ENCODE assay signal across 8 cellular contexts in genomic region chrX:131288738-131289511, GRCh38. TPM values are rescaled to one million over a fixed set of nuclear protein-coding genes. Genes with fewer than 3 reads are reported as not detected.
DNase-seq lines count a peak whose midpoint lies in the region; ATAC-seq and TF ChIP-seq lines count a peak whose summit lies in the region.

TSS of gene IGSF1 (minus strand) at chrX:131289306. CDS start at chrX:131286674, 2,632 bp downstream.

- peak within 1 kb of the TSS; percentile 32 to 36 for H3K4me3 ChIP-seq in muscle layer of colon (ENCODE audit: low read depth in 1 of 2, low read length in 2 of 2)

- H3K4me3 Mint-ChIP-seq in endothelial cell (ENCODE audit: unreplicated experiment): peak within 1 kb of the TSS; percentile 86
- H3K4me3 Mint-ChIP-seq in activated T-cell treated with anti-CD3 and anti-CD28 coated beads, Interleukin-2, amount 50 U/mL, for 24 hours: no peak within 1 kb of the TSS

- H3K27ac ChIP-seq in muscle layer of colon (ENCODE audit: low read depth, low read length): no peak within 1 kb of the TSS

- H3K27me3 Mint-ChIP-seq in endothelial cell (ENCODE audit: unreplicated experiment): no peaks in the 10 kb centered on the region
- peaks cover 82% of the 10 kb centered on the region for H3K27me3 Mint-ChIP-seq in activated T-cell treated with anti-CD3 and anti-CD28 coated beads, Interleukin-2, amount 50 U/mL, for 24 hours

- ATAC-seq in GM18520 (IDR thresholded peaks at IDR 0.05; ENCODE audit: unreplicated experiment) (no peak), GM19035 (IDR thresholded peaks at IDR 0.05; ENCODE audit: unreplicated experiment) (no peak)

- H3K4me1 Mint-ChIP-seq in endothelial cell (ENCODE audit: unreplicated experiment): peaks cover 3% of the 10 kb centered on the region
- H3K4me1 Mint-ChIP-seq in activated T-cell treated with anti-CD3 and anti-CD28 coated beads, Interleukin-2, amount 50 U/mL, for 24 hours (ENCODE audit: low read depth): peaks cover 2% of the 10 kb centered on the region

- H3K9ac ChIP-seq in muscle layer of colon (ENCODE audit: low read length): no peak within 1 kb of the TSS

- H3K9me3 ChIP-seq in muscle layer of colon (ENCODE audit: low read length): no peaks in the 10 kb centered on the region

- H3K9me3 Mint-ChIP-seq in endothelial cell (ENCODE audit: unreplicated experiment): no peaks in the 10 kb centered on the region
- no peaks in the 10 kb centered on the region for H3K9me3 Mint-ChIP-seq in activated T-cell treated with anti-CD3 and anti-CD28 coated beads, Interleukin-2, amount 50 U/mL, for 24 hours

- peak; percentile 81 for DNase-seq in Ammon's horn (ENCODE audit: low spot score)
- DNase-seq in M059J (ENCODE audit: low read depth): peak; percentile 47
- peak; percentile 11 for DNase-seq in endothelial cell (ENCODE audit: low spot score)
- no peak for DNase-seq in activated CD4-positive, alpha-beta T cell treated with anti-CD3 and anti-CD28 coated beads, Interleukin-2, amount 50 U/mL, for 4 hours
- no peak for DNase-seq in activated T-cell treated with anti-CD3 and anti-CD28 coated beads, Interleukin-2, amount 50 U/mL, for 24 hours

- peaks cover 5 to 9% of the 10 kb centered on the region in 2 donors for H3K27me3 ChIP-seq in muscle layer of colon (ENCODE audit: control insufficient read depth in 1 of 2, insufficient read depth in 2 of 2, low read length in 2 of 2)

- no peak within 1 kb of the TSS for H3K27ac Mint-ChIP-seq in endothelial cell (ENCODE audit: unreplicated experiment)
- no peak within 1 kb of the TSS for H3K27ac Mint-ChIP-seq in activated T-cell treated with anti-CD3 and anti-CD28 coated beads, Interleukin-2, amount 50 U/mL, for 24 hours

- no peaks in the 10 kb centered on the region for H3K36me3 Mint-ChIP-seq in endothelial cell (ENCODE audit: low read depth, unreplicated experiment)
- no peaks in the 10 kb centered on the region for H3K36me3 Mint-ChIP-seq in activated T-cell treated with anti-CD3 and anti-CD28 coated beads, Interleukin-2, amount 50 U/mL, for 24 hours (ENCODE audit: low read depth)

- H3K36me3 ChIP-seq in muscle layer of colon (ENCODE audit: insufficient read depth, low read length): no peaks in the 10 kb centered on the region

- TF ChIP-seq CTCF in endothelial cell (IDR thresholded peaks at IDR 0.05; ENCODE audit: unreplicated experiment): no peak

- peaks cover 5% of the 10 kb centered on the region for H3K4me1 ChIP-seq in muscle layer of colon (ENCODE audit: insufficient read depth, low read length)

RNA-seq across cellular contexts. Expression of gene IGSF1, which starts in this region (rescaled TPM):
- total RNA-seq in M059J (2014; rRNA removed; shearing (Covaris generic)): 0.89 and 1.5 TPM in 2 replicates
- total RNA-seq in endothelial cell (ENCODE audit: unreplicated experiment): 1.1 TPM

Comparison
In these comparisons a context has a peak if more than half of its experiments do, and no peak if none do; other contexts are left out.
1. DNase-seq: peak in Ammon's horn (single experiment), M059J (single experiment) and endothelial cell (single experiment); none in activated CD4-positive, alpha-beta T cell treated with anti-CD3 and anti-CD28 coated beads, Interleukin-2, amount 50 U/mL, for 4 hours (0 of 2) and activated T-cell treated with anti-CD3 and anti-CD28 coated beads, Interleukin-2, amount 50 U/mL, for 24 hours (single experiment).